8 cellular contexts compared by ENCODE assay signal in the genomic region with DNA sequence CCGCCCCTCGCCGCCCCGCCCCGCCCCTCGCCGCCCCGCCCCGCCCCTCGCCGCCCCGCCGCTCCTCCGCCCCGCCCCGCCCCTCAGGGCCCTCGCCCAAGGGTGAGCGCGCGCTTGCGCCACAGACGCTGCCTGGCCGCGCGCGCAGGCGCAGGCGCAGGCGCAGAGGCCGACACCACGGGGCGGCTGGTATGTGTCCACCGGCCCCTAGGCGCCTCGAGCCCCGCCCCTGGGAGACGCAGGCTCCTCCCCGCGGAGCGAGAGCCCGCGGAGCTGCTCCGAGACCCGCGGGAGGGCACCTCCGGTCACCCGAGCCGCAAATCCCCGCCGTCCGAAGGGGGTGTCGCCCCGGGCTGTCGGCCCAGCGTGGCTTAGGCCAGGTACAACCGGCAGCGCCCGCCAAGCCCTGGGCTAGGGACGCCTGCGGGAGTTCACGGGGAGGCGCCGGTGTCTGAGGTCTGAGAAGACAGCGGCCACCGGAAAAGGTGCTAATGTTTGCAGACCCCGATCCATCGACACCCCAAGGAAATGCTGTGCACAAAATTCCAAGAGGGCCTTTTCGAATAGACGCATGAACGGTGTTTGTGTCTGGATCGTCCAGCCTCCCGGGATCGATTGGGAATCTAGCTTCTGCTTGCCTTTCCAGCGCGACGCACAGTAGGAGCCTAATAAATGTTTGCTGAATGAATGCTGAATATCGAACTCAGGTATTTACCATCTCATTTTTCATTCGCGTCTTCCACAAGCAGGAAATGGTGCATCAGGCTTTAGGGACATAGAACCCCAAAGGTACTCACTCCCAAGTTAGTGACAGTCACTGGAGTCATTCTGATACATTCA. TPM values are rescaled to one million over a fixed set of nuclear protein-coding genes. Genes with fewer than 3 reads are reported as not detected.
DNase-seq lines count a peak whose midpoint lies in the region; ATAC-seq, FAIRE-seq and TF ChIP-seq lines count a peak whose summit lies in the region.

No MANE protein-coding gene starts in this region.

- H3K4me1 Mint-ChIP-seq in natural killer cell = peaks cover 18 to 51% of the 10 kb centered on the region in 2 donors
- peaks cover 30 to 42% of the 10 kb centered on the region in 2 donors for H3K4me1 Mint-ChIP-seq in stimulated activated naive B cell treated with anti-CD40 and anti-IgM and Interleukin-4, amounts not matched to agents 10 μg/mL and 1 μg/mL and 100 μg/mL, for 72 hours

- FAIRE-seq in RCC 7860 (lab: Jason Lieb, UNC) = no peak

- ATAC-seq in GM21619 (IDR thresholded peaks at IDR 0.05; ENCODE audit: unreplicated experiment) (peak; percentile 70), natural killer cell (peak; percentile 91 to 96 (median 93))
- ATAC-seq in stimulated activated naive B cell treated with anti-CD40 and anti-IgM and Interleukin-4, amounts not matched to agents 10 μg/mL and 1 μg/mL and 100 μg/mL, for 72 hours (replicated peaks) = peak; percentile 83 to 90

- peak overlapping the region; percentile 81 for H3K4me3 Mint-ChIP-seq in natural killer cell
- peak overlapping the region; percentile 81 to 84 for H3K4me3 Mint-ChIP-seq in stimulated activated naive B cell treated with anti-CD40 and anti-IgM and Interleukin-4, amounts not matched to agents 10 μg/mL and 1 μg/mL and 100 μg/mL, for 72 hours

- peaks cover 0 to 1% of the 10 kb centered on the region in 2 donors for H3K27me3 Mint-ChIP-seq in natural killer cell (ENCODE audit: low read depth in 2 of 2)
- H3K27me3 Mint-ChIP-seq in stimulated activated naive B cell treated with anti-CD40 and anti-IgM and Interleukin-4, amounts not matched to agents 10 μg/mL and 1 μg/mL and 100 μg/mL, for 72 hours = no peaks in the 10 kb centered on the region

- peak overlapping the region; percentile 66 for H3K4me3 ChIP-seq in fibroblast of mammary gland (ENCODE audit: control insufficient read depth, low read depth, low read length)

- H3K27ac Mint-ChIP-seq in natural killer cell = peak overlapping the region; percentile 41 to 62
- no peak overlapping the region for H3K27ac Mint-ChIP-seq in stimulated activated naive B cell treated with anti-CD40 and anti-IgM and Interleukin-4, amounts not matched to agents 10 μg/mL and 1 μg/mL and 100 μg/mL, for 72 hours

- TF ChIP-seq EP300 in Ishikawa (IDR thresholded peaks at IDR 0.05; ENCODE audit: borderline replicate concordance) = no peak

- no peak for TF ChIP-seq CTCF in fibroblast of mammary gland (conservative IDR thresholded peaks at IDR 0.05; ENCODE audit: control insufficient read depth, insufficient read depth, low read depth, low read length)
- no peak for TF ChIP-seq CTCF in natural killer cell (IDR thresholded peaks at IDR 0.05)

- no peak for TF ChIP-seq RAD21 in Ishikawa (IDR thresholded peaks at IDR 0.05; ENCODE audit: low read depth)

- no peaks in the 10 kb centered on the region for H3K36me3 Mint-ChIP-seq in natural killer cell
- peaks cover 7 to 10% of the 10 kb centered on the region in 2 donors for H3K36me3 Mint-ChIP-seq in stimulated activated naive B cell treated with anti-CD40 and anti-IgM and Interleukin-4, amounts not matched to agents 10 μg/mL and 1 μg/mL and 100 μg/mL, for 72 hours

- DNase-seq in DMS153 (lab: John Stamatoyannopoulos, UW) (peak; percentile 86), RCC 7860 (ENCODE audit: low spot score) (peak; percentile 76), fibroblast of mammary gland (ENCODE audit: low read depth) (peak; percentile 78), natural killer cell (peak; percentile 76)
- peak; percentile 64 to 82 for DNase-seq in activated T-helper 1 cell treated with anti-CD3 and anti-CD28 coated beads, Interleukin-2, amount 50 U/mL, for 16 hours (ENCODE audit: low read depth in 1 of 2, low spot score in 1 of 2)
- peak; percentile 83 for DNase-seq in stimulated activated naive B cell treated with anti-CD40 and anti-IgM and Interleukin-4, amounts not matched to agents 10 μg/mL and 1 μg/mL and 100 μg/mL, for 72 hours

- intact Hi-C loops in natural killer cell (cut with micrococcal nuclease) = no loop called here

- no peaks in the 10 kb centered on the region for H3K9me3 Mint-ChIP-seq in natural killer cell
- H3K9me3 Mint-ChIP-seq in stimulated activated naive B cell treated with anti-CD40 and anti-IgM and Interleukin-4, amounts not matched to agents 10 μg/mL and 1 μg/mL and 100 μg/mL, for 72 hours = no peaks in the 10 kb centered on the region

TF ChIP-seq in Ishikawa, 13 proteins besides CTCF, POLR2A, EP300 and RAD21:
- TF ChIP-seq TAF1 (IDR thresholded peaks at IDR 0.05; ENCODE audit: low read depth) = peak; percentile 35; the same call in 1 of the 2 replicates
- TF ChIP-seq CEBPB (IDR thresholded peaks at IDR 0.05) = no peak

RNA-seq across cellular contexts. Expression of gene CCNQ, which starts 0.5 kb away (rescaled TPM):
- 10 to 100 TPM in 2 of 3 donors, 1 to 10 TPM in 1; 9.0 to 17.2 (median 12.5) TPM for total RNA-seq in natural killer cell

RNA-seq across cellular contexts. Expression of gene DUSP9, which starts 47.6 kb away (rescaled TPM):
- not detected for total RNA-seq in natural killer cell

Comparison
In these comparisons a context has a peak if more than half of its experiments do, and no peak if none do; other contexts are left out.
1. Peak in every context shown above with its lines: DNase-seq, ATAC-seq and H3K4me3 ChIP-seq.